1 cellular context compared by ENCODE assay signal in genomic region chr1:184390889-184391288, GRCh38.
A peak's percentile ranks its signal among the peaks of the same experiment; 100 is the strongest.
TF ChIP-seq lines count a peak whose summit lies in the region.

No MANE protein-coding gene starts in this region.

TF ChIP-seq in HEK293, 187 proteins besides CTCF, POLR2A, EP300 and RAD21 (continued from another document and continues in another):
- TF ChIP-seq ZBTB49 (tag by site-specific recombination; IDR thresholded peaks at IDR 0.05; ENCODE audit: low read depth) (no peak), ELK4 (IDR thresholded peaks at IDR 0.05; ENCODE audit: borderline replicate concordance, low read depth, low read length) (no peak), ZNF571 (tag by site-specific recombination; IDR thresholded peaks at IDR 0.05) (no peak), PRDM6 (tag by site-specific recombination; IDR thresholded peaks at IDR 0.05) (peak; percentile 97), REST (tag by site-specific recombination; IDR thresholded peaks at IDR 0.05) (no peak), GLIS2 (tag by site-specific recombination; IDR thresholded peaks at IDR 0.05) (no peak), ZNF302 (tag by site-specific recombination; IDR thresholded peaks at IDR 0.05; ENCODE audit: low read depth) (no peak), ZEB2 (tag by site-specific recombination; IDR thresholded peaks at IDR 0.05) (peak; percentile 48), ZNF664 (tag by site-specific recombination; IDR thresholded peaks at IDR 0.05) (no peak), ZNF791 (tag by site-specific recombination; IDR thresholded peaks at IDR 0.05) (no peak), ZNF311 (tag by site-specific recombination; IDR thresholded peaks at IDR 0.05; ENCODE audit: borderline replicate concordance) (no peak), ZNF433 (tag by site-specific recombination; IDR thresholded peaks at IDR 0.05; ENCODE audit: low read depth) (no peak), ZNF266 (tag by site-specific recombination; IDR thresholded peaks at IDR 0.05; ENCODE audit: low read depth) (no peak), HOXC10 (CRISPR knock-in tag; IDR thresholded peaks at IDR 0.05) (no peak), ZNF843 (tag by site-specific recombination; IDR thresholded peaks at IDR 0.05) (peak; percentile 18; the same call in 1 of the 2 replicates), ZNF701 (tag by site-specific recombination; IDR thresholded peaks at IDR 0.05) (no peak), MZF1 (tag by site-specific recombination; IDR thresholded peaks at IDR 0.05; ENCODE audit: borderline replicate concordance) (no peak), ZNF37A (tag by site-specific recombination; IDR thresholded peaks at IDR 0.05) (no peak), OSR2 (tag by site-specific recombination; IDR thresholded peaks at IDR 0.05) (peak; percentile 81), ZNF555 (tag by site-specific recombination; conservative IDR thresholded peaks at IDR 0.05) (no peak), ZBTB48 (tag by site-specific recombination; IDR thresholded peaks at IDR 0.05) (no peak), ZFHX2 (tag by site-specific recombination; conservative IDR thresholded peaks at IDR 0.05) (no peak), ZNF561 (tag by site-specific recombination; IDR thresholded peaks at IDR 0.05; ENCODE audit: borderline replicate concordance) (no peak), ZNF324 (tag by site-specific recombination; IDR thresholded peaks at IDR 0.05) (no peak), ZSCAN30 (tag by site-specific recombination; IDR thresholded peaks at IDR 0.05) (no peak), ZNF629 (tag by site-specific recombination; IDR thresholded peaks at IDR 0.05) (peak; percentile 44; the same call in 1 of the 2 replicates), GLIS1 (tag by site-specific recombination; IDR thresholded peaks at IDR 0.05) (no peak), SCRT2 (tag by site-specific recombination; IDR thresholded peaks at IDR 0.05) (peak; percentile 33; the same call in 1 of the 2 replicates), ZNF341 (tag by site-specific recombination; IDR thresholded peaks at IDR 0.05; ENCODE audit: low read depth) (no peak), PRDM1 (tag by site-specific recombination; IDR thresholded peaks at IDR 0.05) (no peak), ZNF76 (tag by site-specific recombination; IDR thresholded peaks at IDR 0.05; ENCODE audit: borderline replicate concordance, low read depth) (no peak), KLF16 (tag by site-specific recombination; IDR thresholded peaks at IDR 0.05) (no peak), WT1 (tag by site-specific recombination; IDR thresholded peaks at IDR 0.05) (no peak), ZNF335 (tag by site-specific recombination; conservative IDR thresholded peaks at IDR 0.05) (no peak), ZNF16 (tag by site-specific recombination; IDR thresholded peaks at IDR 0.05; ENCODE audit: low read depth) (no peak), ZNF529 (tag by site-specific recombination; IDR thresholded peaks at IDR 0.05; ENCODE audit: insufficient replicate concordance) (no peak), ZNF48 (tag by site-specific recombination; IDR thresholded peaks at IDR 0.05) (no peak), ZNF707 (tag by site-specific recombination; IDR thresholded peaks at IDR 0.05) (no peak), ZBTB1 (tag by site-specific recombination; IDR thresholded peaks at IDR 0.05) (no peak), ZNF654 (tag by site-specific recombination; IDR thresholded peaks at IDR 0.05; ENCODE audit: low read depth) (no peak)
- TF ChIP-seq, protein P1, sequence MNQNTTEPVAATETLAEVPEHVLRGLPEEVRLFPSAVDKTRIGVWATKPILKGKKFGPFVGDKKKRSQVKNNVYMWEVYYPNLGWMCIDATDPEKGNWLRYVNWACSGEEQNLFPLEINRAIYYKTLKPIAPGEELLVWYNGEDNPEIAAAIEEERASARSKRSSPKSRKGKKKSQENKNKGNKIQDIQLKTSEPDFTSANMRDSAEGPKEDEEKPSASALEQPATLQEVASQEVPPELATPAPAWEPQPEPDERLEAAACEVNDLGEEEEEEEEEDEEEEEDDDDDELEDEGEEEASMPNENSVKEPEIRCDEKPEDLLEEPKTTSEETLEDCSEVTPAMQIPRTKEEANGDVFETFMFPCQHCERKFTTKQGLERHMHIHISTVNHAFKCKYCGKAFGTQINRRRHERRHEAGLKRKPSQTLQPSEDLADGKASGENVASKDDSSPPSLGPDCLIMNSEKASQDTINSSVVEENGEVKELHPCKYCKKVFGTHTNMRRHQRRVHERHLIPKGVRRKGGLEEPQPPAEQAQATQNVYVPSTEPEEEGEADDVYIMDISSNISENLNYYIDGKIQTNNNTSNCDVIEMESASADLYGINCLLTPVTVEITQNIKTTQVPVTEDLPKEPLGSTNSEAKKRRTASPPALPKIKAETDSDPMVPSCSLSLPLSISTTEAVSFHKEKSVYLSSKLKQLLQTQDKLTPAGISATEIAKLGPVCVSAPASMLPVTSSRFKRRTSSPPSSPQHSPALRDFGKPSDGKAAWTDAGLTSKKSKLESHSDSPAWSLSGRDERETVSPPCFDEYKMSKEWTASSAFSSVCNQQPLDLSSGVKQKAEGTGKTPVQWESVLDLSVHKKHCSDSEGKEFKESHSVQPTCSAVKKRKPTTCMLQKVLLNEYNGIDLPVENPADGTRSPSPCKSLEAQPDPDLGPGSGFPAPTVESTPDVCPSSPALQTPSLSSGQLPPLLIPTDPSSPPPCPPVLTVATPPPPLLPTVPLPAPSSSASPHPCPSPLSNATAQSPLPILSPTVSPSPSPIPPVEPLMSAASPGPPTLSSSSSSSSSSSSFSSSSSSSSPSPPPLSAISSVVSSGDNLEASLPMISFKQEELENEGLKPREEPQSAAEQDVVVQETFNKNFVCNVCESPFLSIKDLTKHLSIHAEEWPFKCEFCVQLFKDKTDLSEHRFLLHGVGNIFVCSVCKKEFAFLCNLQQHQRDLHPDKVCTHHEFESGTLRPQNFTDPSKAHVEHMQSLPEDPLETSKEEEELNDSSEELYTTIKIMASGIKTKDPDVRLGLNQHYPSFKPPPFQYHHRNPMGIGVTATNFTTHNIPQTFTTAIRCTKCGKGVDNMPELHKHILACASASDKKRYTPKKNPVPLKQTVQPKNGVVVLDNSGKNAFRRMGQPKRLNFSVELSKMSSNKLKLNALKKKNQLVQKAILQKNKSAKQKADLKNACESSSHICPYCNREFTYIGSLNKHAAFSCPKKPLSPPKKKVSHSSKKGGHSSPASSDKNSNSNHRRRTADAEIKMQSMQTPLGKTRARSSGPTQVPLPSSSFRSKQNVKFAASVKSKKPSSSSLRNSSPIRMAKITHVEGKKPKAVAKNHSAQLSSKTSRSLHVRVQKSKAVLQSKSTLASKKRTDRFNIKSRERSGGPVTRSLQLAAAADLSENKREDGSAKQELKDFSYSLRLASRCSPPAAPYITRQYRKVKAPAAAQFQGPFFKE (tag by site-specific recombination; IDR thresholded peaks at IDR 0.05; ENCODE audit: borderline replicate concordance) = no peak
- TF ChIP-seq, protein P2, sequence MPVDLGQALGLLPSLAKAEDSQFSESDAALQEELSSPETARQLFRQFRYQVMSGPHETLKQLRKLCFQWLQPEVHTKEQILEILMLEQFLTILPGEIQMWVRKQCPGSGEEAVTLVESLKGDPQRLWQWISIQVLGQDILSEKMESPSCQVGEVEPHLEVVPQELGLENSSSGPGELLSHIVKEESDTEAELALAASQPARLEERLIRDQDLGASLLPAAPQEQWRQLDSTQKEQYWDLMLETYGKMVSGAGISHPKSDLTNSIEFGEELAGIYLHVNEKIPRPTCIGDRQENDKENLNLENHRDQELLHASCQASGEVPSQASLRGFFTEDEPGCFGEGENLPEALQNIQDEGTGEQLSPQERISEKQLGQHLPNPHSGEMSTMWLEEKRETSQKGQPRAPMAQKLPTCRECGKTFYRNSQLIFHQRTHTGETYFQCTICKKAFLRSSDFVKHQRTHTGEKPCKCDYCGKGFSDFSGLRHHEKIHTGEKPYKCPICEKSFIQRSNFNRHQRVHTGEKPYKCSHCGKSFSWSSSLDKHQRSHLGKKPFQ (tag by site-specific recombination; IDR thresholded peaks at IDR 0.05) = no peak; the same call in 1 of the 2 replicates
- TF ChIP-seq, protein P3, sequence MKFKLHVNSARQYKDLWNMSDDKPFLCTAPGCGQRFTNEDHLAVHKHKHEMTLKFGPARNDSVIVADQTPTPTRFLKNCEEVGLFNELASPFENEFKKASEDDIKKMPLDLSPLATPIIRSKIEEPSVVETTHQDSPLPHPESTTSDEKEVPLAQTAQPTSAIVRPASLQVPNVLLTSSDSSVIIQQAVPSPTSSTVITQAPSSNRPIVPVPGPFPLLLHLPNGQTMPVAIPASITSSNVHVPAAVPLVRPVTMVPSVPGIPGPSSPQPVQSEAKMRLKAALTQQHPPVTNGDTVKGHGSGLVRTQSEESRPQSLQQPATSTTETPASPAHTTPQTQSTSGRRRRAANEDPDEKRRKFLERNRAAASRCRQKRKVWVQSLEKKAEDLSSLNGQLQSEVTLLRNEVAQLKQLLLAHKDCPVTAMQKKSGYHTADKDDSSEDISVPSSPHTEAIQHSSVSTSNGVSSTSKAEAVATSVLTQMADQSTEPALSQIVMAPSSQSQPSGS (tag by site-specific recombination; IDR thresholded peaks at IDR 0.05; ENCODE audit: low read depth) = no peak
